Comparison of ENCODE assay signal across 25 cellular contexts in the genomic region with DNA sequence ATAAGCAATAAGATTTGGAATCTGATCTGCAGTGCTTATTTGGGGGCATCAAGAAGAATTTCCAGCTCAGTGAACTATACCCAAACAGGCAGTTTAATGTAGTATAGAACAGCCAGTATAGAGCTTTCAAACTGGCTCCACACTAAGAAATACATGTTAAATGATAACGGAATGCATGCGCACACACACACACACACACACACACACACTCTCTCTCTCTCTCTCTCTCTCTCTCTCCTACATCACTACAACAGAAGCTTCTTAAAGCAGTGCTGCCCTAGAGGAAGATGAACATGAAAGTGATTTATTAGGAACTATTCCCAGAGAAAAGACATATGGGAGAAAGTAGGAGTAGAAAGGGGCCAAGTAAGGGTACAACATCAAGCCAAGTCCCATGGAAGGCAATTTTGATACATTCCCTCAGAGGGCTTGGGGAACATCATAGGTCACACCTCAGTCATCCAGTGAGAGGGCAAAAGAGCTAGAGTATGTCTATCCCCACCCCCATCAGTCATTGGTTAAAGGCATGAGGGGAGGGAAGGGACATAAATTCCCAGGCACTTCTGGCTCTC.
"Had no signal": no experiment of that assay in that cellular context is flagged by ENCODE, and none has a peak within 500 bp of the region (broad histone marks: within the 10 kb centered on the region; RNA-seq: fewer than 3 reads in every experiment).

No MANE protein-coding gene starts in this region.

- H3K36me3 ChIP-seq: neural progenitor cell, uterus had no signal

- H3K27me3 ChIP-seq: esophagus squamous epithelium, heart right ventricle, neural progenitor cell, spleen, testis, tibial artery, uterus had no signal

- H3K4me1 ChIP-seq: heart right ventricle, neural progenitor cell, parathyroid adenoma, spleen, tibial artery, uterus had no signal

- H3K9me3 ChIP-seq: esophagus squamous epithelium, heart right ventricle, spleen, testis, tibial artery, uterus had no signal

- H3K27ac ChIP-seq: esophagus squamous epithelium, heart right ventricle, neural progenitor cell, parathyroid adenoma, skin epidermis, spleen, testis, tibial artery, uterus had no signal

- DNase-seq: cortex of kidney; effector memory CD8-positive, alpha-beta T cell; erythroblast; esophagus squamous epithelium; foreskin melanocyte; glutamatergic neuron; heart right ventricle; hippocampal formation; left cardiac atrium; left ventricle myocardium superior; natural killer cell; spleen; stimulated activated CD4-positive, alpha-beta T cell treated with anti-CD3 and anti-CD28 coated beads, Interleukin-4, amount 100 ng/mL, for 4 hours; stimulated activated naive CD8-positive, alpha-beta T cell treated with anti-CD3 and anti-CD28 coated beads, Interleukin-15, Interleukin-2, amounts not matched to agents 100 U/mL and 50 U/mL, for 24 hours; substantia nigra; testis; tibial artery; uterus had no signal

- FAIRE-seq: endometrium, islet of Langerhans had no signal

- H3K4me2 ChIP-seq: neural progenitor cell had no signal

- H2AFZ ChIP-seq: neural progenitor cell, parathyroid adenoma had no signal

- H3K9ac ChIP-seq: neural progenitor cell, parathyroid adenoma had no signal

- ATAC-seq: effector memory CD8-positive, alpha-beta T cell; heart right ventricle; left cardiac atrium; left ventricle myocardium superior; natural killer cell; stimulated activated memory B cell treated with anti-CD40 and anti-IgM and Interleukin-4, amounts not matched to agents 10 μg/mL and 1 μg/mL and 100 μg/mL, for 72 hours; stimulated activated naive CD8-positive, alpha-beta T cell treated with anti-CD3 and anti-CD28 coated beads, Interleukin-15, Interleukin-2, amounts not matched to agents 100 U/mL and 50 U/mL, for 24 hours had no signal

- H3K4me3 ChIP-seq: esophagus squamous epithelium, heart right ventricle, lung, neural progenitor cell, skin epidermis, spleen, testis, tibial artery, uterus had no signal
